1 cellular context compared by ENCODE assay signal in the genomic region with DNA sequence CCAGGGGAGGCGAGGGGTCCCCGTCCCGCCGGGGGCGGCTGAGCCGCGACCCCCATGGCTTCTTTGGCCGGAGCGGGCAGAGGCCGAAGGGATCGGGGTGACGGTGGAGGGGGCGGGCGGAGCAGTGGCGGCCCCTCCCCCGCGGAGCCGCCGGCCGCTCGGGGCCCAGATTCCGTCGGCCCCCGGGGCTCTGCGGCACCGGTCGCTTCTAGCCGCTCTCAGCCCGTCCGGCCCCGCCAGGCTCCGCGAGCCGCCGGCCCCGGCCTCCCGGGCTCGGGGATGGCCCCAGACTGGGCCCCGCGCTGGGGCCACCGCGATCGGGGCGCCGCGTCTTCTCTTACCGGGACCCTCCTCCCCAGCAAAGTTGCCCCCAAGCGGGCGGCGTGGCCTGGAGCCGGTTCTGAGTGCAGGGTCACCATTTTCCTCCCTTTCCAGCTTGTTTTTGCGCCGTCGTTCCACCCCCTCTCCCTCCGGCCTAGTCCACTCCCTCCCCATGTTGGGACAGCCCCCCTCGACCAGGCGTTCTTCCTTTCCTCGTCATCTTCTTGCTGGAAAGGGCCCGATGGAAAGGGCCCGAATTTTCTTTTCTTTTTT.
A peak's percentile ranks its signal among the peaks of the same experiment; 100 is the strongest.
TF ChIP-seq lines count a peak whose summit lies in the region.

No MANE protein-coding gene starts in this region.

TF ChIP-seq in HepG2, 621 proteins besides CTCF, POLR2A, EP300 and RAD21 (continued from another document):
- TF ChIP-seq, protein P1, sequence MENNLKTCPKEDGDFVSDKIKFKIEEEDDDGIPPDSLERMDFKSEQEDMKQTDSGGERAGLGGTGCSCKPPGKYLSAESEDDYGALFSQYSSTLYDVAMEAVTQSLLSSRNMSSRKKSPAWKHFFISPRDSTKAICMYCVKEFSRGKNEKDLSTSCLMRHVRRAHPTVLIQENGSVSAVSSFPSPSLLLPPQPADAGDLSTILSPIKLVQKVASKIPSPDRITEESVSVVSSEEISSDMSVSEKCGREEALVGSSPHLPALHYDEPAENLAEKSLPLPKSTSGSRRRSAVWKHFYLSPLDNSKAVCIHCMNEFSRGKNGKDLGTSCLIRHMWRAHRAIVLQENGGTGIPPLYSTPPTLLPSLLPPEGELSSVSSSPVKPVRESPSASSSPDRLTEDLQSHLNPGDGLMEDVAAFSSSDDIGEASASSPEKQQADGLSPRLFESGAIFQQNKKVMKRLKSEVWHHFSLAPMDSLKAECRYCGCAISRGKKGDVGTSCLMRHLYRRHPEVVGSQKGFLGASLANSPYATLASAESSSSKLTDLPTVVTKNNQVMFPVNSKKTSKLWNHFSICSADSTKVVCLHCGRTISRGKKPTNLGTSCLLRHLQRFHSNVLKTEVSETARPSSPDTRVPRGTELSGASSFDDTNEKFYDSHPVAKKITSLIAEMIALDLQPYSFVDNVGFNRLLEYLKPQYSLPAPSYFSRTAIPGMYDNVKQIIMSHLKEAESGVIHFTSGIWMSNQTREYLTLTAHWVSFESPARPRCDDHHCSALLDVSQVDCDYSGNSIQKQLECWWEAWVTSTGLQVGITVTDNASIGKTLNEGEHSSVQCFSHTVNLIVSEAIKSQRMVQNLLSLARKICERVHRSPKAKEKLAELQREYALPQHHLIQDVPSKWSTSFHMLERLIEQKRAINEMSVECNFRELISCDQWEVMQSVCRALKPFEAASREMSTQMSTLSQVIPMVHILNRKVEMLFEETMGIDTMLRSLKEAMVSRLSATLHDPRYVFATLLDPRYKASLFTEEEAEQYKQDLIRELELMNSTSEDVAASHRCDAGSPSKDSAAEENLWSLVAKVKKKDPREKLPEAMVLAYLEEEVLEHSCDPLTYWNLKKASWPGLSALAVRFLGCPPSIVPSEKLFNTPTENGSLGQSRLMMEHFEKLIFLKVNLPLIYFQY (CRISPR knock-in tag; IDR thresholded peaks at IDR 0.05; ENCODE audit: borderline replicate concordance): 0 out of 2 replicates have a peak, but pooled peaks have one; percentile 17
- TF ChIP-seq ZFP36 (IDR thresholded peaks at IDR 0.05; ENCODE audit: borderline replicate concordance, low read depth, low read length, partially characterized antibody) (no peak), ZBTB1 (CRISPR knock-in tag; IDR thresholded peaks at IDR 0.05; ENCODE audit: borderline replicate concordance) (no peak), ARHGAP35 (CRISPR knock-in tag; IDR thresholded peaks at IDR 0.05; ENCODE audit: borderline replicate concordance) (no peak), SNAI1 (CRISPR knock-in tag; IDR thresholded peaks at IDR 0.05; ENCODE audit: borderline replicate concordance) (0 out of 2 replicates have a peak, but pooled peaks have one; percentile 62)
- TF ChIP-seq, protein P2, sequence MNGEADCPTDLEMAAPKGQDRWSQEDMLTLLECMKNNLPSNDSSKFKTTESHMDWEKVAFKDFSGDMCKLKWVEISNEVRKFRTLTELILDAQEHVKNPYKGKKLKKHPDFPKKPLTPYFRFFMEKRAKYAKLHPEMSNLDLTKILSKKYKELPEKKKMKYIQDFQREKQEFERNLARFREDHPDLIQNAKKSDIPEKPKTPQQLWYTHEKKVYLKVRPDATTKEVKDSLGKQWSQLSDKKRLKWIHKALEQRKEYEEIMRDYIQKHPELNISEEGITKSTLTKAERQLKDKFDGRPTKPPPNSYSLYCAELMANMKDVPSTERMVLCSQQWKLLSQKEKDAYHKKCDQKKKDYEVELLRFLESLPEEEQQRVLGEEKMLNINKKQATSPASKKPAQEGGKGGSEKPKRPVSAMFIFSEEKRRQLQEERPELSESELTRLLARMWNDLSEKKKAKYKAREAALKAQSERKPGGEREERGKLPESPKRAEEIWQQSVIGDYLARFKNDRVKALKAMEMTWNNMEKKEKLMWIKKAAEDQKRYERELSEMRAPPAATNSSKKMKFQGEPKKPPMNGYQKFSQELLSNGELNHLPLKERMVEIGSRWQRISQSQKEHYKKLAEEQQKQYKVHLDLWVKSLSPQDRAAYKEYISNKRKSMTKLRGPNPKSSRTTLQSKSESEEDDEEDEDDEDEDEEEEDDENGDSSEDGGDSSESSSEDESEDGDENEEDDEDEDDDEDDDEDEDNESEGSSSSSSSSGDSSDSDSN (CRISPR knock-in tag; IDR thresholded peaks at IDR 0.05): peak; percentile 43
